Comparison of ENCODE assay signal across 1 cellular context in the genomic region with DNA sequence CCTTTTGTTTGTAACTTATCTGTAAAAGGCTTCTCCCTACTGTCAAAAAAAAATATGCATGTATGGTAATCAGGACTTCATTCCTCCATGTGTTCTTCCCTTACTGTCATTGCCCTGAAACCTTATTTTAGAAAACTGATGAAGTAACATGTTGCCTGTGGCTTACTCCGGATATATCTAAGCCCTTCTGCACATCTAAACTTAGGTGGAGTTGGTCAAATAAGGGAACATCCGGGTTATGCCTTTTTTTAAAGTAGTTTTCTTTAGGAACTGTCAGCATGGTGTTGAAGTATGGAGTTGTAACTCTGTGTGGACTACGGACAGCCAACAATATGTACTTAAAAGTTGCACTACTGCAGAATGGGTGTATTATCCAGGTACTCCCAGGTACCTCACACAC.
TF ChIP-seq lines count a peak whose summit lies in the region.

No MANE protein-coding gene starts in this region.

TF ChIP-seq in GM12878, 131 proteins besides CTCF, POLR2A, EP300 and RAD21:
- TF ChIP-seq EED (IDR thresholded peaks at IDR 0.05; ENCODE audit: low read depth) (no peak), NFXL1 (IDR thresholded peaks at IDR 0.05; ENCODE audit: borderline replicate concordance) (no peak), PAX8 (IDR thresholded peaks at IDR 0.05) (no peak), TCF12 (IDR thresholded peaks at IDR 0.05; ENCODE audit: low read depth, low read length) (no peak), SP1 (IDR thresholded peaks at IDR 0.05; ENCODE audit: low read depth, low read length) (no peak), PAX5 (IDR thresholded peaks at IDR 0.05; ENCODE audit: borderline replicate concordance, low read depth, low read length) (no peak), MEF2B (IDR thresholded peaks at IDR 0.05; ENCODE audit: partially characterized antibody, poor library complexity, severe bottlenecking) (no peak), POLR2AphosphoS5 (IDR thresholded peaks at IDR 0.05; ENCODE audit: low read length) (no peak), RUNX3 (IDR thresholded peaks at IDR 0.05; ENCODE audit: low read length) (0 out of 2 replicates have a peak, but pooled peaks have one; percentile 29), KLF5 (IDR thresholded peaks at IDR 0.05; ENCODE audit: partially characterized antibody) (no peak), STAT1 (conservative IDR thresholded peaks at IDR 0.05) (no peak), SRF (IDR thresholded peaks at IDR 0.05; ENCODE audit: low read depth in 2 of 2, low read length in 2 of 2) (peak; percentile 81 to 96), RFX5 (IDR thresholded peaks at IDR 0.05; ENCODE audit: low read depth, low read length) (no peak), MYC (IDR thresholded peaks at IDR 0.05; ENCODE audit: insufficient read depth, insufficient read length, insufficient replicate concordance, low read length, severe bottlenecking) (no peak), MXI1 (IDR thresholded peaks at IDR 0.05; ENCODE audit: low read depth, low read length) (no peak)
- TF ChIP-seq, protein P1, sequence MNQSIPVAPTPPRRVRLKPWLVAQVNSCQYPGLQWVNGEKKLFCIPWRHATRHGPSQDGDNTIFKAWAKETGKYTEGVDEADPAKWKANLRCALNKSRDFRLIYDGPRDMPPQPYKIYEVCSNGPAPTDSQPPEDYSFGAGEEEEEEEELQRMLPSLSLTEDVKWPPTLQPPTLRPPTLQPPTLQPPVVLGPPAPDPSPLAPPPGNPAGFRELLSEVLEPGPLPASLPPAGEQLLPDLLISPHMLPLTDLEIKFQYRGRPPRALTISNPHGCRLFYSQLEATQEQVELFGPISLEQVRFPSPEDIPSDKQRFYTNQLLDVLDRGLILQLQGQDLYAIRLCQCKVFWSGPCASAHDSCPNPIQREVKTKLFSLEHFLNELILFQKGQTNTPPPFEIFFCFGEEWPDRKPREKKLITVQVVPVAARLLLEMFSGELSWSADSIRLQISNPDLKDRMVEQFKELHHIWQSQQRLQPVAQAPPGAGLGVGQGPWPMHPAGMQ (IDR thresholded peaks at IDR 0.05; ENCODE audit: borderline replicate concordance) = no peak
- TF ChIP-seq, protein P2, sequence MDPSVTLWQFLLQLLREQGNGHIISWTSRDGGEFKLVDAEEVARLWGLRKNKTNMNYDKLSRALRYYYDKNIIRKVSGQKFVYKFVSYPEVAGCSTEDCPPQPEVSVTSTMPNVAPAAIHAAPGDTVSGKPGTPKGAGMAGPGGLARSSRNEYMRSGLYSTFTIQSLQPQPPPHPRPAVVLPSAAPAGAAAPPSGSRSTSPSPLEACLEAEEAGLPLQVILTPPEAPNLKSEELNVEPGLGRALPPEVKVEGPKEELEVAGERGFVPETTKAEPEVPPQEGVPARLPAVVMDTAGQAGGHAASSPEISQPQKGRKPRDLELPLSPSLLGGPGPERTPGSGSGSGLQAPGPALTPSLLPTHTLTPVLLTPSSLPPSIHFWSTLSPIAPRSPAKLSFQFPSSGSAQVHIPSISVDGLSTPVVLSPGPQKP (IDR thresholded peaks at IDR 0.05; ENCODE audit: low read depth, low read length) = 0 out of 2 replicates have a peak, but pooled peaks have one; percentile 27
- TF ChIP-seq, protein P3, sequence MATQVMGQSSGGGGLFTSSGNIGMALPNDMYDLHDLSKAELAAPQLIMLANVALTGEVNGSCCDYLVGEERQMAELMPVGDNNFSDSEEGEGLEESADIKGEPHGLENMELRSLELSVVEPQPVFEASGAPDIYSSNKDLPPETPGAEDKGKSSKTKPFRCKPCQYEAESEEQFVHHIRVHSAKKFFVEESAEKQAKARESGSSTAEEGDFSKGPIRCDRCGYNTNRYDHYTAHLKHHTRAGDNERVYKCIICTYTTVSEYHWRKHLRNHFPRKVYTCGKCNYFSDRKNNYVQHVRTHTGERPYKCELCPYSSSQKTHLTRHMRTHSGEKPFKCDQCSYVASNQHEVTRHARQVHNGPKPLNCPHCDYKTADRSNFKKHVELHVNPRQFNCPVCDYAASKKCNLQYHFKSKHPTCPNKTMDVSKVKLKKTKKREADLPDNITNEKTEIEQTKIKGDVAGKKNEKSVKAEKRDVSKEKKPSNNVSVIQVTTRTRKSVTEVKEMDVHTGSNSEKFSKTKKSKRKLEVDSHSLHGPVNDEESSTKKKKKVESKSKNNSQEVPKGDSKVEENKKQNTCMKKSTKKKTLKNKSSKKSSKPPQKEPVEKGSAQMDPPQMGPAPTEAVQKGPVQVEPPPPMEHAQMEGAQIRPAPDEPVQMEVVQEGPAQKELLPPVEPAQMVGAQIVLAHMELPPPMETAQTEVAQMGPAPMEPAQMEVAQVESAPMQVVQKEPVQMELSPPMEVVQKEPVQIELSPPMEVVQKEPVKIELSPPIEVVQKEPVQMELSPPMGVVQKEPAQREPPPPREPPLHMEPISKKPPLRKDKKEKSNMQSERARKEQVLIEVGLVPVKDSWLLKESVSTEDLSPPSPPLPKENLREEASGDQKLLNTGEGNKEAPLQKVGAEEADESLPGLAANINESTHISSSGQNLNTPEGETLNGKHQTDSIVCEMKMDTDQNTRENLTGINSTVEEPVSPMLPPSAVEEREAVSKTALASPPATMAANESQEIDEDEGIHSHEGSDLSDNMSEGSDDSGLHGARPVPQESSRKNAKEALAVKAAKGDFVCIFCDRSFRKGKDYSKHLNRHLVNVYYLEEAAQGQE (IDR thresholded peaks at IDR 0.05; ENCODE audit: low read depth, low read length) = no peak
